ENCODE assay signal across 11 cellular contexts in genomic region chr1:18922848-18923475, GRCh38. TPM values are rescaled to one million over a fixed set of nuclear protein-coding genes. Genes with fewer than 3 reads are reported as not detected.
A peak's percentile ranks its signal among the peaks of the same experiment; 100 is the strongest.
DNase-seq lines count a peak whose midpoint lies in the region; ATAC-seq and TF ChIP-seq lines count a peak whose summit lies in the region.
"Had no signal": no experiment of that assay in that cellular context is flagged by ENCODE, and none has a peak within 500 bp of the region (broad histone marks: within the 10 kb centered on the region; RNA-seq: fewer than 3 reads in every experiment).

No MANE protein-coding gene starts in this region.

- peaks cover 13% of the 10 kb centered on the region for H3K36me3 ChIP-seq in CD8-positive, alpha-beta T cell (ENCODE audit: insufficient read depth, low read length)
- H3K36me3 ChIP-seq in fibroblast of lung (ENCODE audit: control insufficient read depth, insufficient read depth, low read length) = peaks cover 2% of the 10 kb centered on the region
- H3K36me3 ChIP-seq in prostate gland = peaks cover 0 to 7% of the 10 kb centered on the region in 2 donors
- H3K36me3 ChIP-seq: neutrophil had no signal

- DNase-seq in CD8-positive, alpha-beta T cell = no peak
- peak; percentile 21 to 62 for DNase-seq in SHP77 (lab: John Stamatoyannopoulos, UW)
- DNase-seq in fibroblast of lung (ENCODE audit: low read depth in 2 of 2) = no peak
- DNase-seq in prostate gland (ENCODE audit: low spot score) = peak; percentile 55
- no peak for DNase-seq in NCI-H226
- DNase-seq: KG1 had no signal

- TF ChIP-seq POLR2A in prostate gland (IDR thresholded peaks at IDR 0.05) = no peak

- no peaks in the 10 kb centered on the region for H3K9me3 ChIP-seq in CD8-positive, alpha-beta T cell (ENCODE audit: low read length)
- no peaks in the 10 kb centered on the region for H3K9me3 ChIP-seq in fibroblast of lung (ENCODE audit: control insufficient read depth, insufficient read depth, low read depth, low read length)
- no peaks in the 10 kb centered on the region for H3K9me3 ChIP-seq in prostate gland
- H3K9me3 ChIP-seq: neutrophil had no signal

- H4K20me1 ChIP-seq in fibroblast of lung (ENCODE audit: control insufficient read depth, extremely low read depth, insufficient read depth, low read length) = no peaks in the 10 kb centered on the region

- H3K36me3 Mint-ChIP-seq in CD8-positive, alpha-beta T cell = peaks cover 26% of the 10 kb centered on the region

- POLR2A ChIA-PET in CD8-positive, alpha-beta T cell (lab: Charles Lee) = interaction anchor here (1.2 to 5.9 kb wide), 3 partner anchors 23 to 33 kb away, joined by 4 to 72 read pairs (median 8); partner anchors contain the start of gene IFFO2

- H3K27me3 Mint-ChIP-seq in CD8-positive, alpha-beta T cell (ENCODE audit: low read depth) = no peaks in the 10 kb centered on the region

- H3K4me3 Mint-ChIP-seq in CD8-positive, alpha-beta T cell = peak overlapping the region; percentile 8

- no peak overlapping the region for H3K27ac ChIP-seq in CD8-positive, alpha-beta T cell (ENCODE audit: low read depth, low read length)
- H3K27ac ChIP-seq in fibroblast of lung (ENCODE audit: insufficient read depth, low read length) (peak overlapping the region; percentile 65), prostate gland (peak overlapping the region; percentile 80 to 84)
- H3K27ac ChIP-seq: neutrophil had no signal

- H3K9me3 Mint-ChIP-seq in CD8-positive, alpha-beta T cell = no peaks in the 10 kb centered on the region
- H3K9me3 Mint-ChIP-seq: dendritic cell treated with granulocyte-macrophage colony-stimulating factor and Interleukin-4, amounts not matched to agents 40 ng/mL and 50 ng/mL, for 4 days had no signal

- 44% methylated on average over 15 of the region's 15 CpGs for WGBS in prostate gland

- peak overlapping the region; percentile 56 for H3K27ac Mint-ChIP-seq in CD8-positive, alpha-beta T cell
- H3K27ac Mint-ChIP-seq: dendritic cell treated with granulocyte-macrophage colony-stimulating factor and Interleukin-4, amounts not matched to agents 40 ng/mL and 50 ng/mL, for 4 days had no signal

- no peak overlapping the region for H3K9ac ChIP-seq in fibroblast of lung (ENCODE audit: insufficient read depth, low read length)

- H3K27me3 ChIP-seq in CD8-positive, alpha-beta T cell (ENCODE audit: insufficient read depth, low read length) = no peaks in the 10 kb centered on the region
- no peaks in the 10 kb centered on the region for H3K27me3 ChIP-seq in fibroblast of lung (ENCODE audit: control insufficient read depth, insufficient read depth, low read length)
- no peaks in the 10 kb centered on the region for H3K27me3 ChIP-seq in prostate gland (replicated peaks; ENCODE audit: insufficient read depth)

- TF ChIP-seq CTCF in CD8-positive, alpha-beta T cell (IDR thresholded peaks at IDR 0.05) = no peak
- no peak for TF ChIP-seq CTCF in fibroblast of lung (conservative IDR thresholded peaks at IDR 0.05 in 1 of 2, IDR thresholded peaks at IDR 0.05 in 1 of 2; ENCODE audit: low read depth in 1 of 2, low read length in 2 of 2)
- no peak for TF ChIP-seq CTCF in prostate gland (IDR thresholded peaks at IDR 0.05)

- no peak overlapping the region for H2AFZ ChIP-seq in fibroblast of lung (ENCODE audit: low read length)

- intact Hi-C loops in CD8-positive, alpha-beta T cell (cut with DNase I, micrococcal nuclease) = no loop called here
- intact Hi-C loops in prostate gland (cut with DNase I) = loop anchor here (2.0 to 5.0 kb wide), 2 partner anchors 28 to 84 kb away; no protein-coding TSS in a partner anchor

- H3K4me1 ChIP-seq in CD8-positive, alpha-beta T cell (ENCODE audit: insufficient read depth, low read length) = peaks cover 59% of the 10 kb centered on the region
- peaks cover 41% of the 10 kb centered on the region for H3K4me1 ChIP-seq in fibroblast of lung (ENCODE audit: control insufficient read depth, extremely low read depth, insufficient read depth, low read length)
- peaks cover 22% of the 10 kb centered on the region for H3K4me1 ChIP-seq in prostate gland (replicated peaks)

- H3K4me2 ChIP-seq in fibroblast of lung (ENCODE audit: extremely low read depth, insufficient read depth, low read length) = peak overlapping the region; percentile 42

- peaks cover 51% of the 10 kb centered on the region for H3K4me1 Mint-ChIP-seq in CD8-positive, alpha-beta T cell (ENCODE audit: low read depth)

- no peak overlapping the region for H3K4me3 ChIP-seq in CD8-positive, alpha-beta T cell (ENCODE audit: low read depth, low read length)
- H3K4me3 ChIP-seq in fibroblast of lung (replicated peaks in 1 of 4; ENCODE audit: control extremely low read depth in 1 of 4, insufficient read depth in 1 of 4, low read depth in 3 of 4, low read length in 4 of 4) = no peak overlapping the region
- H3K4me3 ChIP-seq in prostate gland = no peak overlapping the region

- CTCF ChIA-PET in CD8-positive, alpha-beta T cell (lab: Charles Lee) = interaction anchor here (0.6 to 8.8 kb wide), 10 partner anchors 10 to 50 kb away, joined by 3 to 82 read pairs (median 4); no protein-coding TSS in a partner anchor

- no peak for ATAC-seq in CD8-positive, alpha-beta T cell
- ATAC-seq in HG03196 (IDR thresholded peaks at IDR 0.05; ENCODE audit: unreplicated experiment) (no peak), GM21515 (IDR thresholded peaks at IDR 0.05; ENCODE audit: unreplicated experiment) (no peak), HG02642 (IDR thresholded peaks at IDR 0.05; ENCODE audit: poor library complexity, unreplicated experiment) (no peak)

- H3K79me2 ChIP-seq in fibroblast of lung (ENCODE audit: control insufficient read depth, insufficient read depth, low read length) = peaks cover 27% of the 10 kb centered on the region

RNA-seq across cellular contexts. Expression of gene ALDH4A1, which starts 20.6 kb away (rescaled TPM):
- 1 to 10 TPM; 1.0 to 1.3 TPM for total RNA-seq in CD8-positive, alpha-beta T cell
- total RNA-seq in fibroblast of lung (6.9 and 11.9 TPM in 2 replicates), prostate gland (10 to 100 TPM; 15.7 to 58.4 TPM)
- polyA plus RNA-seq in fibroblast of lung = 6.9 and 8.3 TPM in 2 replicates
- polyA plus RNA-seq in fibroblast of lung (2012) = 11.6 and 12.9 TPM in 2 replicates
- polyA minus RNA-seq in fibroblast of lung (ENCODE audit: low replicate concordance) = 19.6 and 20.0 TPM in 2 replicates

RNA-seq across cellular contexts. Expression of gene IFFO2, which starts 33.5 kb away (rescaled TPM):
- total RNA-seq in CD8-positive, alpha-beta T cell = 100 to 1,000 TPM in 1 of 2 experiments, 10 to 100 TPM in 1; 92.6 to 107 TPM
- 5.6 and 5.8 TPM in 2 replicates for total RNA-seq in fibroblast of lung
- polyA plus RNA-seq in fibroblast of lung = 7.3 and 10.4 TPM in 2 replicates
- 7.1 and 8.5 TPM in 2 replicates for polyA plus RNA-seq in fibroblast of lung (2012)
- 18.6 and 27.1 TPM in 2 replicates for polyA minus RNA-seq in fibroblast of lung (ENCODE audit: low replicate concordance)
- 10 to 100 TPM; 13.6 to 20.4 TPM for total RNA-seq in prostate gland

Comparison
In these comparisons a context has a peak if more than half of its experiments do, and no peak if none do; other contexts are left out.
1. DNase-seq: peak in SHP77 (2 of 2) and prostate gland (single experiment); none in CD8-positive, alpha-beta T cell (0 of 7), fibroblast of lung (0 of 2) and NCI-H226 (single experiment).
2. RNA of gene IFFO2, which starts 33.5 kb away (total RNA-seq): 92.6 to 107 TPM in CD8-positive, alpha-beta T cell; 13.6 to 20.4 TPM in prostate gland and 5.6 to 5.8 TPM in fibroblast of lung; every median in the first group is over 4 times any median in the second.